Comparison of ENCODE assay signal across 8 cellular contexts in genomic region chr19:4911786-4912672, GRCh38. TPM values are rescaled to one million over a fixed set of nuclear protein-coding genes. Genes with fewer than 3 reads are reported as not detected.
DNase-seq lines count a peak whose midpoint lies in the region; FAIRE-seq and TF ChIP-seq lines count a peak whose summit lies in the region.

No MANE protein-coding gene starts in this region.

- no peaks in the 10 kb centered on the region for H3K36me3 ChIP-seq in endothelial cell of umbilical vein (ENCODE audit: control insufficient read depth in 2 of 2, extremely low read depth in 1 of 2, insufficient read depth in 2 of 2, low read length in 2 of 2)

- intact Hi-C loops in endothelial cell of umbilical vein (cut with micrococcal nuclease) = loop anchor here (1.0 to 10.0 kb wide), 5 partner anchors 40 to 1830 kb away; no protein-coding TSS in a partner anchor

- peak overlapping the region; percentile 65 for H3K9ac ChIP-seq in endothelial cell of umbilical vein (replicated peaks; ENCODE audit: extremely low read depth, insufficient read depth, low read length)

- CTCF ChIA-PET in endothelial cell of umbilical vein (lab: Charles Lee) = interaction anchor here (0.8 to 5.6 kb wide), 35 partner anchors 8 to 188 kb away, joined by 3 to 176 read pairs (median 5); partner anchors contain the start of genes DPP9, FEM1A, KDM4B and PLIN3

- DNase-seq in activated gamma-delta T cell treated with Interleukin-2 at 50 U/mL for 16 hours = peak; percentile 66
- DNase-seq in activated gamma-delta T cell (lab: John Stamatoyannopoulos, UW) = no peak
- peak; percentile 43 for DNase-seq in NCI-H69 (lab: John Stamatoyannopoulos, UW)
- DNase-seq in activated CD8-positive, alpha-beta memory T cell treated with anti-CD3 and anti-CD28 coated beads, Interleukin-2, amount 50 U/mL, for 4 hours = peak; percentile 70
- DNase-seq in endothelial cell of umbilical vein (ENCODE audit: low read depth, low spot score) = peak; percentile 83
- peak; percentile 42 for DNase-seq in stimulated activated CD8-positive, alpha-beta memory T cell treated with anti-CD3 and anti-CD28 coated beads, Interleukin-4, amount 100 ng/mL, for 24 hours (ENCODE audit: low read depth)
- DNase-seq in NCI-H1930 (lab: John Stamatoyannopoulos, UW) = no peak

- H3K79me2 ChIP-seq in endothelial cell of umbilical vein (ENCODE audit: control insufficient read depth, insufficient read depth, low read length) = peaks cover 63% of the 10 kb centered on the region

- no peaks in the 10 kb centered on the region for H3K9me1 ChIP-seq in endothelial cell of umbilical vein (replicated peaks; ENCODE audit: control insufficient read depth, extremely low read depth, insufficient read depth, low read length)

- dilution Hi-C loops in endothelial cell of umbilical vein (cut with MboI; ENCODE audit: extremely low pct_ligation_motif_present, low sequenced_read_pairs) = no loop called here

- no TSS peak for BruUV-seq in endothelial cell of umbilical vein (replicated peaks; lab: Mats Ljungman, UMichigan)

- POLR2A ChIA-PET in endothelial cell of umbilical vein (lab: Charles Lee) = interaction anchor here (0.5 to 1.8 kb wide), 3 partner anchors 45 to 242 kb away, joined by 3 to 7 read pairs (median 3); partner anchors contain the start of genes KDM4B and PLIN3

- H3K4me1 ChIP-seq in endothelial cell of umbilical vein (ENCODE audit: control insufficient read depth, extremely low read depth, insufficient read depth, low read length) (peaks cover 46% of the 10 kb centered on the region), mononuclear cell (ENCODE audit: insufficient read depth, low read length) (peaks cover 81% of the 10 kb centered on the region)

- H3K27me3 ChIP-seq in endothelial cell of umbilical vein (ENCODE audit: control insufficient read depth in 2 of 2, insufficient read depth in 2 of 2, low read length in 2 of 2) (no peaks in the 10 kb centered on the region), mononuclear cell (ENCODE audit: insufficient read depth, low read length) (no peaks in the 10 kb centered on the region)

- H3K27ac ChIP-seq in endothelial cell of umbilical vein (ENCODE audit: insufficient read depth, low read depth, low read length) = peak overlapping the region; percentile 58

- H3K9me3 ChIP-seq in endothelial cell of umbilical vein (replicated peaks; ENCODE audit: control insufficient read depth, insufficient read depth, low read length) (no peaks in the 10 kb centered on the region), mononuclear cell (ENCODE audit: low read depth, low read length) (no peaks in the 10 kb centered on the region)

- peak; percentile 98 for FAIRE-seq in endothelial cell of umbilical vein (lab: Jason Lieb, UNC)

- TF ChIP-seq CTCF in endothelial cell of umbilical vein (IDR thresholded peaks at IDR 0.05; ENCODE audit: extremely low read depth in 1 of 2, insufficient read depth in 1 of 2, low read depth in 1 of 2, low read length in 2 of 2) = peak; percentile 56 to 67

- peak overlapping the region in 2 of 3 experiments; percentile 2 to 77 for H3K4me3 ChIP-seq in endothelial cell of umbilical vein (replicated peaks in 1 of 3; ENCODE audit: insufficient read depth in 1 of 3, low read depth in 1 of 3, low read length in 3 of 3)
- peak overlapping the region; percentile 12 for H3K4me3 ChIP-seq in mononuclear cell (ENCODE audit: low read length)

- no peaks in the 10 kb centered on the region for H4K20me1 ChIP-seq in endothelial cell of umbilical vein (replicated peaks; ENCODE audit: control insufficient read depth, extremely low read depth, insufficient read depth, low read length)

- peak; percentile 61 for TF ChIP-seq POLR2A in endothelial cell of umbilical vein (IDR thresholded peaks at IDR 0.05; ENCODE audit: low read depth, low read length)

- H2AFZ ChIP-seq in endothelial cell of umbilical vein (ENCODE audit: low read depth, low read length) = peak overlapping the region; percentile 30

- H3K4me2 ChIP-seq in endothelial cell of umbilical vein (ENCODE audit: insufficient read depth, low read length) = peak overlapping the region; percentile 90

TF ChIP-seq in endothelial cell of umbilical vein, 7 proteins besides CTCF, POLR2A, EP300 and RAD21:
- TF ChIP-seq JUN (IDR thresholded peaks at IDR 0.05; ENCODE audit: borderline replicate concordance, insufficient read depth, insufficient read length, low read depth) (no peak), GATA2 (IDR thresholded peaks at IDR 0.05; ENCODE audit: insufficient read depth, insufficient read length, low read depth, low read length) (peak; percentile 12), FOS (IDR thresholded peaks at IDR 0.05; ENCODE audit: borderline replicate concordance, insufficient read depth, low read length) (peak; percentile 69), EZH2 (IDR thresholded peaks at IDR 0.05; ENCODE audit: borderline replicate concordance, low read depth, low read length, severe bottlenecking) (no peak), MAX (IDR thresholded peaks at IDR 0.05; ENCODE audit: insufficient read depth, insufficient read length) (no peak), POLR2AphosphoS5 (IDR thresholded peaks at IDR 0.05; ENCODE audit: insufficient read depth, low read depth, low read length) (peak; percentile 71), MYC (IDR thresholded peaks at IDR 0.05; ENCODE audit: low read depth, low read length) (no peak)

RNA-seq across cellular contexts. Expression of gene UHRF1, which starts 2.7 kb away (rescaled TPM):
- total RNA-seq in endothelial cell of umbilical vein (70.8 and 76.8 TPM in 2 replicates), mononuclear cell (0.21 TPM)
- 9.1 and 13.3 TPM in 2 replicates for polyA plus RNA-seq in endothelial cell of umbilical vein
- 16.4 and 17.9 TPM in 2 replicates for polyA plus RNA-seq in endothelial cell of umbilical vein (2011; cell fraction: cytosol; rRNA removed)
- polyA plus RNA-seq in endothelial cell of umbilical vein (2011; cell fraction: nucleus; rRNA removed) = 27.6 and 33.4 TPM in 2 replicates
- polyA plus RNA-seq in endothelial cell of umbilical vein (2012) = 25.6 and 35.2 TPM in 2 replicates
- 18.5 and 22.7 TPM in 2 replicates for polyA minus RNA-seq in endothelial cell of umbilical vein
- polyA minus RNA-seq in endothelial cell of umbilical vein (2011; cell fraction: cytosol; rRNA and poly(A)+ RNA removed) = 27.3 TPM
- 17.8 and 24.1 TPM in 2 replicates for polyA minus RNA-seq in endothelial cell of umbilical vein (2011; cell fraction: nucleus; rRNA and poly(A)+ RNA removed)

RNA-seq across cellular contexts. Expression of gene ARRDC5, which starts 9.3 kb away (rescaled TPM):
- not detected in 2 replicates for total RNA-seq in endothelial cell of umbilical vein
- polyA plus RNA-seq in endothelial cell of umbilical vein = 0.04 and 0.18 TPM in 2 replicates
- 0.04 and 0.06 TPM in 2 replicates for polyA plus RNA-seq in endothelial cell of umbilical vein (2011; cell fraction: cytosol; rRNA removed)
- polyA plus RNA-seq in endothelial cell of umbilical vein (2011; cell fraction: nucleus; rRNA removed) = 0.12 and 0.27 TPM in 2 replicates
- polyA plus RNA-seq in endothelial cell of umbilical vein (2012) = not detected in 2 replicates
- polyA minus RNA-seq in endothelial cell of umbilical vein = 1.1 TPM in 1 of 2 replicates, not detected in the other
- polyA minus RNA-seq in endothelial cell of umbilical vein (2011; cell fraction: cytosol; rRNA and poly(A)+ RNA removed) = not detected
- polyA minus RNA-seq in endothelial cell of umbilical vein (2011; cell fraction: nucleus; rRNA and poly(A)+ RNA removed) = 0.58 and 0.87 TPM in 2 replicates
- 4.3 TPM for total RNA-seq in mononuclear cell

RNA-seq across cellular contexts. Expression of gene PLIN3, which starts 44.6 kb away (rescaled TPM):
- total RNA-seq in endothelial cell of umbilical vein (76.8 and 77.9 TPM in 2 replicates), mononuclear cell (44.1 TPM)
- polyA plus RNA-seq in endothelial cell of umbilical vein = 88.9 and 90.0 TPM in 2 replicates
- 57.6 and 69.6 TPM in 2 replicates for polyA plus RNA-seq in endothelial cell of umbilical vein (2011; cell fraction: cytosol; rRNA removed)
- polyA plus RNA-seq in endothelial cell of umbilical vein (2011; cell fraction: nucleus; rRNA removed) = 21.7 and 23.4 TPM in 2 replicates
- polyA plus RNA-seq in endothelial cell of umbilical vein (2012) = 72.7 and 91.1 TPM in 2 replicates
- polyA minus RNA-seq in endothelial cell of umbilical vein = 46.3 and 69.7 TPM in 2 replicates
- polyA minus RNA-seq in endothelial cell of umbilical vein (2011; cell fraction: cytosol; rRNA and poly(A)+ RNA removed) = 93.0 TPM
- 17.7 and 24.2 TPM in 2 replicates for polyA minus RNA-seq in endothelial cell of umbilical vein (2011; cell fraction: nucleus; rRNA and poly(A)+ RNA removed)

RNA-seq across cellular contexts. Expression of gene KDM4B, which starts 56.9 kb away (rescaled TPM):
- 30.8 and 37.2 TPM in 2 replicates for total RNA-seq in endothelial cell of umbilical vein
- 12.4 and 14.4 TPM in 2 replicates for polyA plus RNA-seq in endothelial cell of umbilical vein
- 7.6 and 10.7 TPM in 2 replicates for polyA plus RNA-seq in endothelial cell of umbilical vein (2011; cell fraction: cytosol; rRNA removed)
- polyA plus RNA-seq in endothelial cell of umbilical vein (2011; cell fraction: nucleus; rRNA removed) = 28.7 and 32.4 TPM in 2 replicates
- polyA plus RNA-seq in endothelial cell of umbilical vein (2012) = 12.7 and 17.7 TPM in 2 replicates
- polyA minus RNA-seq in endothelial cell of umbilical vein = 17.4 and 29.3 TPM in 2 replicates
- 22.4 TPM for polyA minus RNA-seq in endothelial cell of umbilical vein (2011; cell fraction: cytosol; rRNA and poly(A)+ RNA removed)
- 32.7 and 40.2 TPM in 2 replicates for polyA minus RNA-seq in endothelial cell of umbilical vein (2011; cell fraction: nucleus; rRNA and poly(A)+ RNA removed)
- 17.9 TPM for total RNA-seq in mononuclear cell

Comparison
In these comparisons a context has a peak if more than half of its experiments do, and no peak if none do; other contexts are left out.
1. DNase-seq: peak in activated gamma-delta T cell treated with Interleukin-2 at 50 U/mL for 16 hours (single experiment), NCI-H69 (single experiment), activated CD8-positive, alpha-beta memory T cell treated with anti-CD3 and anti-CD28 coated beads, Interleukin-2, amount 50 U/mL, for 4 hours (single experiment), endothelial cell of umbilical vein (single experiment) and stimulated activated CD8-positive, alpha-beta memory T cell treated with anti-CD3 and anti-CD28 coated beads, Interleukin-4, amount 100 ng/mL, for 24 hours (single experiment); none in activated gamma-delta T cell (single experiment) and NCI-H1930 (0 of 2).
2. RNA of gene UHRF1, which starts 2.7 kb away (total RNA-seq): 70.8 to 76.8 TPM in endothelial cell of umbilical vein; 0.21 TPM in mononuclear cell (single experiment); every median in the first group is over 10 times any median in the second.